ENCODE assay signal across 8 cellular contexts in genomic region chr6:41920921-41921711, GRCh38. TPM values are rescaled to one million over a fixed set of nuclear protein-coding genes. Genes with fewer than 3 reads are reported as not detected.
DNase-seq lines count a peak whose midpoint lies in the region; ATAC-seq lines count a peak whose summit lies in the region.

BYSL (plus strand) TSS chr6:41921499; CDS start chr6:41921563, 64 bp downstream.
MED20 (minus strand) TSS chr6:41921139; CDS start chr6:41921018, 121 bp downstream.

- peaks cover 8% of the 10 kb centered on the region for H3F3A ChIP-seq in GM23248 (ENCODE audit: insufficient read depth)

- CTCF ChIA-PET in naive thymus-derived CD4-positive, alpha-beta T cell (lab: Charles Lee) = interaction anchor here (0.6 to 2.0 kb wide), 18 partner anchors 9 to 258 kb away, joined by 3 to 27 read pairs (median 3); partner anchors contain the start of gene TOMM6

- peak within 1 kb of the TSS; percentile 88 for H3K4me2 ChIP-seq in GM23248 (ENCODE audit: unreplicated experiment)

- ATAC-seq in naive thymus-derived CD4-positive, alpha-beta T cell = peak; percentile 96
- peak; percentile 93 to 95 for ATAC-seq in stimulated activated naive B cell treated with anti-CD40 and anti-IgM and Interleukin-4, amounts not matched to agents 10 μg/mL and 1 μg/mL and 100 μg/mL, for 72 hours (replicated peaks)

- no peaks in the 10 kb centered on the region for H3K9me3 ChIP-seq in GM23248 (ENCODE audit: low read depth)
- no peaks in the 10 kb centered on the region for H3K9me3 ChIP-seq in naive thymus-derived CD4-positive, alpha-beta T cell (ENCODE audit: control insufficient read depth in 2 of 3, low read length in 3 of 3)

- no peaks in the 10 kb centered on the region for H3K9me3 Mint-ChIP-seq in activated T-helper 1 cell treated with anti-CD3 and anti-CD28 coated beads, Interleukin-12 subunit alpha, Interleukin-12 subunit beta, Interleukin-2, Interleukin-4 antibody, amounts not matched to agents 30 ng/mL and 10 ng/mL and 1 ng/mL, durations not matched to agents 14 hours and 24 hours and 36 hours
- H3K9me3 Mint-ChIP-seq in naive thymus-derived CD4-positive, alpha-beta T cell = peaks cover 0 to 14% (median 0%) of the 10 kb centered on the region in 11 donors
- H3K9me3 Mint-ChIP-seq in stimulated activated naive B cell treated with anti-CD40 and anti-IgM and Interleukin-4, amounts not matched to agents 10 μg/mL and 1 μg/mL and 100 μg/mL, for 72 hours = no peaks in the 10 kb centered on the region

- in situ Hi-C loops in GM23248 (cut with MboI) = no loop called here

- no peaks in the 10 kb centered on the region for H3K27me3 ChIP-seq in GM23248 (replicated peaks; ENCODE audit: insufficient read depth)
- H3K27me3 ChIP-seq in naive thymus-derived CD4-positive, alpha-beta T cell (ENCODE audit: control insufficient read depth in 2 of 2, insufficient read depth in 2 of 2, low read length in 2 of 2) = no peaks in the 10 kb centered on the region

- H3K27ac Mint-ChIP-seq in activated T-helper 1 cell treated with anti-CD3 and anti-CD28 coated beads, Interleukin-12 subunit alpha, Interleukin-12 subunit beta, Interleukin-2, Interleukin-4 antibody, amounts not matched to agents 30 ng/mL and 10 ng/mL and 1 ng/mL, durations not matched to agents 14 hours and 24 hours and 36 hours = peak within 1 kb of the TSS; percentile 98
- H3K27ac Mint-ChIP-seq in naive thymus-derived CD4-positive, alpha-beta T cell = peak within 1 kb of the TSS; percentile 94 to 100 (median 99)
- H3K27ac Mint-ChIP-seq in stimulated activated naive B cell treated with anti-CD40 and anti-IgM and Interleukin-4, amounts not matched to agents 10 μg/mL and 1 μg/mL and 100 μg/mL, for 72 hours = peak within 1 kb of the TSS; percentile 99

- peaks cover 31% of the 10 kb centered on the region for H3K36me3 Mint-ChIP-seq in activated T-helper 1 cell treated with anti-CD3 and anti-CD28 coated beads, Interleukin-12 subunit alpha, Interleukin-12 subunit beta, Interleukin-2, Interleukin-4 antibody, amounts not matched to agents 30 ng/mL and 10 ng/mL and 1 ng/mL, durations not matched to agents 14 hours and 24 hours and 36 hours (ENCODE audit: low read depth)
- H3K36me3 Mint-ChIP-seq in naive thymus-derived CD4-positive, alpha-beta T cell = peaks cover 0 to 19% (median 4%) of the 10 kb centered on the region in 5 donors
- H3K36me3 Mint-ChIP-seq in stimulated activated naive B cell treated with anti-CD40 and anti-IgM and Interleukin-4, amounts not matched to agents 10 μg/mL and 1 μg/mL and 100 μg/mL, for 72 hours = peaks cover 26 to 40% of the 10 kb centered on the region in 2 donors

- peak within 1 kb of the TSS; percentile 98 for H3K27ac ChIP-seq in GM23248
- peak within 1 kb of the TSS; percentile 95 for H3K27ac ChIP-seq in naive thymus-derived CD4-positive, alpha-beta T cell (ENCODE audit: low read depth, low read length)

- DNase-seq in EL (peak; percentile 98), GM23248 (peak; percentile 98), Kasumi-1 (lab: John Stamatoyannopoulos, UW) (peak; percentile 89 to 96), RKO (ENCODE audit: low spot score) (peak; percentile 99), fibroblast of gingiva (ENCODE audit: low read depth) (peak; percentile 90)
- peak; percentile 89 for DNase-seq in activated T-helper 1 cell treated with anti-CD3 and anti-CD28 coated beads, Interleukin-12 subunit alpha, Interleukin-12 subunit beta, Interleukin-2, Interleukin-4 antibody, amounts not matched to agents 30 ng/mL and 10 ng/mL and 1 ng/mL, durations not matched to agents 14 hours and 24 hours and 36 hours (ENCODE audit: low spot score)
- DNase-seq in naive thymus-derived CD4-positive, alpha-beta T cell = peak; percentile 93 to 99 (median 96)
- peak; percentile 92 for DNase-seq in stimulated activated naive B cell treated with anti-CD40 and anti-IgM and Interleukin-4, amounts not matched to agents 10 μg/mL and 1 μg/mL and 100 μg/mL, for 72 hours

- H3K4me1 Mint-ChIP-seq in activated T-helper 1 cell treated with anti-CD3 and anti-CD28 coated beads, Interleukin-12 subunit alpha, Interleukin-12 subunit beta, Interleukin-2, Interleukin-4 antibody, amounts not matched to agents 30 ng/mL and 10 ng/mL and 1 ng/mL, durations not matched to agents 14 hours and 24 hours and 36 hours (ENCODE audit: low read depth) = peaks cover 53% of the 10 kb centered on the region
- H3K4me1 Mint-ChIP-seq in naive thymus-derived CD4-positive, alpha-beta T cell = peaks cover 27 to 58% (median 50%) of the 10 kb centered on the region in 7 donors
- H3K4me1 Mint-ChIP-seq in stimulated activated naive B cell treated with anti-CD40 and anti-IgM and Interleukin-4, amounts not matched to agents 10 μg/mL and 1 μg/mL and 100 μg/mL, for 72 hours = peaks cover 32 to 49% of the 10 kb centered on the region in 2 donors

- H3K79me2 ChIP-seq in GM23248 (ENCODE audit: insufficient read depth) = peaks cover 79% of the 10 kb centered on the region

- POLR2A ChIA-PET in naive thymus-derived CD4-positive, alpha-beta T cell (lab: Charles Lee) = interaction anchor here (0.9 to 2.6 kb wide), 19 partner anchors 9 to 1595 kb away, joined by 3 to 22 read pairs (median 4); partner anchors contain the start of genes TAF8, TOMM6 and UBR2

- no peaks in the 10 kb centered on the region for H3K36me3 ChIP-seq in GM23248 (ENCODE audit: low read depth)
- peaks cover 0 to 8% (median 0%) of the 10 kb centered on the region in 3 experiments for H3K36me3 ChIP-seq in naive thymus-derived CD4-positive, alpha-beta T cell (ENCODE audit: control insufficient read depth in 2 of 3, insufficient read depth in 3 of 3, low read length in 3 of 3)

- peak within 1 kb of the TSS; percentile 93 for H2AFZ ChIP-seq in GM23248

- intact Hi-C loops in activated T-helper 1 cell treated with anti-CD3 and anti-CD28 coated beads, Interleukin-12 subunit alpha, Interleukin-12 subunit beta, Interleukin-2, Interleukin-4 antibody, amounts not matched to agents 30 ng/mL and 10 ng/mL and 1 ng/mL, durations not matched to agents 14 hours and 24 hours and 36 hours (cut with micrococcal nuclease) = loop anchor here (1.0 to 10.0 kb wide), 11 partner anchors 15 to 644 kb away; partner anchors contain the start of genes CCND3, MRPS10, PRICKLE4 and TFEB
- intact Hi-C loops in naive thymus-derived CD4-positive, alpha-beta T cell (cut with micrococcal nuclease) = loop anchor here (1.0 to 10.0 kb wide), 16 partner anchors 15 to 1058 kb away; partner anchors contain the start of genes MRPS10 (in 2 of the 2), TFEB (in 2 of the 2), TOMM6 (in 2 of the 2) and USP49 (in 2 of the 2)

- H3K9me2 ChIP-seq in GM23248 (ENCODE audit: insufficient read depth) = no peaks in the 10 kb centered on the region

- H3K9ac ChIP-seq in GM23248 = peak within 1 kb of the TSS; percentile 95

- peak within 1 kb of the TSS; percentile 99 for H3K4me3 ChIP-seq in GM23248
- peak within 1 kb of the TSS; percentile 76 for H3K4me3 ChIP-seq in naive thymus-derived CD4-positive, alpha-beta T cell (ENCODE audit: low read length)

- no peaks in the 10 kb centered on the region for H4K20me1 ChIP-seq in GM23248 (ENCODE audit: insufficient read depth)

- 0 to 1% methylated on average over 46 to 55 of the region's 55 CpGs for WGBS in GM23248 (ENCODE audit: low coverage in 1 of 2, low lambda C conversion rate in 2 of 2, missing lambda C conversion rate in 2 of 2), 2 experiments

- no peaks in the 10 kb centered on the region for H3K27me3 Mint-ChIP-seq in activated T-helper 1 cell treated with anti-CD3 and anti-CD28 coated beads, Interleukin-12 subunit alpha, Interleukin-12 subunit beta, Interleukin-2, Interleukin-4 antibody, amounts not matched to agents 30 ng/mL and 10 ng/mL and 1 ng/mL, durations not matched to agents 14 hours and 24 hours and 36 hours (ENCODE audit: insufficient read depth)
- H3K27me3 Mint-ChIP-seq in naive thymus-derived CD4-positive, alpha-beta T cell = peaks cover 0 to 3% (median 0%) of the 10 kb centered on the region in 5 donors
- no peaks in the 10 kb centered on the region for H3K27me3 Mint-ChIP-seq in stimulated activated naive B cell treated with anti-CD40 and anti-IgM and Interleukin-4, amounts not matched to agents 10 μg/mL and 1 μg/mL and 100 μg/mL, for 72 hours

- H3K4me3 Mint-ChIP-seq in activated T-helper 1 cell treated with anti-CD3 and anti-CD28 coated beads, Interleukin-12 subunit alpha, Interleukin-12 subunit beta, Interleukin-2, Interleukin-4 antibody, amounts not matched to agents 30 ng/mL and 10 ng/mL and 1 ng/mL, durations not matched to agents 14 hours and 24 hours and 36 hours = peak within 1 kb of the TSS; percentile 98
- H3K4me3 Mint-ChIP-seq in naive thymus-derived CD4-positive, alpha-beta T cell = peak within 1 kb of the TSS; percentile 95 to 100 (median 99)
- peak within 1 kb of the TSS; percentile 96 to 98 for H3K4me3 Mint-ChIP-seq in stimulated activated naive B cell treated with anti-CD40 and anti-IgM and Interleukin-4, amounts not matched to agents 10 μg/mL and 1 μg/mL and 100 μg/mL, for 72 hours

- H3K4me1 ChIP-seq in GM23248 (ENCODE audit: insufficient read depth) = peaks cover 41% of the 10 kb centered on the region
- peaks cover 20 to 24% of the 10 kb centered on the region in 2 donors for H3K4me1 ChIP-seq in naive thymus-derived CD4-positive, alpha-beta T cell (ENCODE audit: control insufficient read depth in 2 of 2, insufficient read depth in 2 of 2, low read length in 2 of 2)

RNA-seq across cellular contexts. Expression of gene BYSL, which starts in this region (rescaled TPM):
- 11.0 and 12.3 TPM in 2 replicates for total RNA-seq in GM23248 (2014; rRNA removed; shearing (Covaris generic))
- 28.0 and 30.2 TPM in 2 replicates for polyA plus RNA-seq in GM23248 (2016; fragmentation: Nextera tagmentation; extraction: Ambion mirVana)
- 82.9 and 88.5 TPM in 2 replicates for total RNA-seq in activated T-helper 1 cell treated with anti-CD3 and anti-CD28 coated beads, Interleukin-12 subunit alpha, Interleukin-12 subunit beta, Interleukin-2, Interleukin-4 antibody, amounts not matched to agents 30 ng/mL and 10 ng/mL and 1 ng/mL, durations not matched to agents 14 hours and 24 hours and 36 hours
- 10 to 100 TPM in 1 of 5 experiments, 1 to 10 TPM in 4; 3.9 to 35.7 (median 8.1) TPM for total RNA-seq in naive thymus-derived CD4-positive, alpha-beta T cell
- 1 to 10 TPM; 4.4 to 6.6 TPM for polyA plus RNA-seq in naive thymus-derived CD4-positive, alpha-beta T cell

RNA-seq across cellular contexts. Expression of gene MED20, which starts in this region (rescaled TPM):
- total RNA-seq in GM23248 (2014; rRNA removed; shearing (Covaris generic)) = 21.0 and 30.6 TPM in 2 replicates
- polyA plus RNA-seq in GM23248 (2016; fragmentation: Nextera tagmentation; extraction: Ambion mirVana) = 24.2 and 25.5 TPM in 2 replicates
- 19.0 and 23.8 TPM in 2 replicates for total RNA-seq in activated T-helper 1 cell treated with anti-CD3 and anti-CD28 coated beads, Interleukin-12 subunit alpha, Interleukin-12 subunit beta, Interleukin-2, Interleukin-4 antibody, amounts not matched to agents 30 ng/mL and 10 ng/mL and 1 ng/mL, durations not matched to agents 14 hours and 24 hours and 36 hours
- 10 to 100 TPM in 1 of 5 experiments, 1 to 10 TPM in 4; 4.5 to 21.7 (median 9.4) TPM for total RNA-seq in naive thymus-derived CD4-positive, alpha-beta T cell
- polyA plus RNA-seq in naive thymus-derived CD4-positive, alpha-beta T cell = 1 to 10 TPM; 4.2 to 4.7 TPM

Comparison
In these comparisons a context has a peak if more than half of its experiments do, and no peak if none do; other contexts are left out.
1. Peak in every context shown above with its lines: DNase-seq, ATAC-seq, H3K4me3 ChIP-seq and H3K27ac ChIP-seq.